8 cellular contexts compared by ENCODE assay signal in the genomic region with DNA sequence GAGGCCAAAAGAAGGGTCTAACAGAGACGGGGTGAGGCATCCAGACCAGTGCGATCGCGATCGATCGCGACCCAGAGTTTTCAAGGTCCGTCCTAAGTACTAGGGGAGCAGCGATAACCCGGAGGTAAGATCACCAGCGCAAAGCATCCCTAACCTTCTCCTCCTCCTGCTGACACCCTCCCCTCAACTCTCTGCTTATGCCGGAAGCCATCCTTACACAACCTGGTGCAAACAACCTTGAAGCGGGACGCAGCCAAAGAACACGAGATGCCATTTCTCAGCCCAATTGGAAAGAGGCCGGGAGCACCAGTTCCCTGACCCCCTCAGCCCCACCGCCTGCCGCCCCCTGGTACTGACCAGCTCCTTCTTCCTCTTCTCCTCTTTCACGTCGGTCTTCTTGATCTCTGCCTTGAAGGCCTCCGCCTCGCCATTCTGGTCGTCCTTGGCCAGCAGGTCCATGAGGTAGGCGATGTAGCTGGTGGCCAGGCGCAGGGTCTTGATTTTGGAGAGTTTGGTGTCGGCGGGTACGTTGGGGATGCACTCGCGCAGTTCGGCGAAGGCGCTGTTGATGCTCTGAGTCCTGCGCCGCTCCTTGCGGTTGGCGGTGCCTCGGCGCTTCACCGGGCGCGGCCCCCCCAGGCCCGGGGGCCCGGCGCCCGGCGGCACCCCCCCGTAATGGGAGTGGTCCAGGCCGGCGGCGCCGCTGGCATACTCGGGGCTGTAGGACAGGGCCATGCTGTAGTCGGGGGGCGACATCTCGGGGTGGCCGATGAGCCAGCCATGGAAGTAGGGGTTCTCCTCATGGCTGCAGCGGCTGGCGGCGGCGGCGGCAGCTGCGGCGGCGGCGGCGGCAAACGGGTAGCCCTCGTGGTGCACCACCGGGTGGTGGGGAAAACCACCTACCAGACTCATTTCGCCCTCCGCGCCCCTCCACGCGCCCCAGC. TPM values are rescaled to one million over a fixed set of nuclear protein-coding genes. Genes with fewer than 3 reads are reported as not detected.
DNase-seq lines count a peak whose midpoint lies in the region; ATAC-seq and TF ChIP-seq lines count a peak whose summit lies in the region.

No MANE protein-coding gene starts in this region.

- no peaks in the 10 kb centered on the region for H3K4me1 ChIP-seq in foreskin keratinocyte
- H3K4me1 ChIP-seq in gastrocnemius medialis: peaks cover 11 to 18% of the 10 kb centered on the region in 2 donors

- peak; percentile 20 for ATAC-seq in foreskin keratinocyte
- no peak for ATAC-seq in gastrocnemius medialis
- ATAC-seq in GM21737 (IDR thresholded peaks at IDR 0.05; ENCODE audit: unreplicated experiment): no peak

- in situ Hi-C loops in gastrocnemius medialis (cut with MboI; ENCODE audit: low sequenced_read_pairs in 4 of 4): no loop called here

- peaks cover 85% of the 10 kb centered on the region for H3K27me3 ChIP-seq in foreskin keratinocyte
- H3K27me3 ChIP-seq in gastrocnemius medialis: peaks cover 75 to 88% (median 80%) of the 10 kb centered on the region in 3 donors

- H3K9me3 ChIP-seq in gastrocnemius medialis: no peaks in the 10 kb centered on the region

- peak; percentile 28 for DNase-seq in GM10266 (ENCODE audit: extremely low spot score)
- peak; percentile 43 for DNase-seq in SK-N-DZ (ENCODE audit: low spot score)
- DNase-seq in foreskin keratinocyte: no peak
- DNase-seq in gastrocnemius medialis: no peak
- no peak for DNase-seq in NCI-H345 (lab: John Stamatoyannopoulos, UW)
- DNase-seq in activated CD4-positive, alpha-beta T cell treated with anti-CD3 and anti-CD28 coated beads, Interleukin-2, amount 50 U/mL, for 1 hour: no peak
- DNase-seq in SHP77 (lab: John Stamatoyannopoulos, UW): no peak

- no peaks in the 10 kb centered on the region for H3K36me3 ChIP-seq in gastrocnemius medialis

- peak overlapping the region; percentile 39 to 56 (median 44) for H3K4me3 ChIP-seq in gastrocnemius medialis

- intact Hi-C loops in gastrocnemius medialis (cut with DNase I; ENCODE audit: low total_unique reads): no loop called here

- H3K27ac ChIP-seq in foreskin keratinocyte (no peak overlapping the region), gastrocnemius medialis (peak overlapping the region in 3 of 4 donors; percentile 7 to 43 (median 38))

- no peak for TF ChIP-seq POLR2A in gastrocnemius medialis (IDR thresholded peaks at IDR 0.05)

- TF ChIP-seq CTCF in GM10266 (IDR thresholded peaks at IDR 0.05; ENCODE audit: control insufficient read depth, insufficient read depth, low read depth, missing control alignments): no peak
- no peak for TF ChIP-seq CTCF in foreskin keratinocyte (conservative IDR thresholded peaks at IDR 0.05)
- TF ChIP-seq CTCF in gastrocnemius medialis (IDR thresholded peaks at IDR 0.05 in 4 of 5, conservative IDR thresholded peaks at IDR 0.05 in 1 of 5): no peak

RNA-seq across cellular contexts. Expression of a gene that starts 1.4 kb away (rescaled TPM):
- polyA plus RNA-seq in SK-N-DZ (2014; cell fraction: cytosol; rRNA removed): 257 and 444 TPM in 2 replicates
- polyA plus RNA-seq in SK-N-DZ (2014; cell fraction: nucleus; rRNA removed): 378 and 426 TPM in 2 replicates
- total RNA-seq in foreskin keratinocyte: not detected in 2 replicates
- not detected in 2 replicates for polyA plus RNA-seq in foreskin keratinocyte
- 1 to 10 TPM in 1 of 4 donors, under 1 TPM in 3; 0.66 to 2.4 (median 0.89) TPM for total RNA-seq in gastrocnemius medialis

Comparison
In these comparisons a context has a peak if more than half of its experiments do, and no peak if none do; other contexts are left out.
1. DNase-seq: peak in GM10266 (single experiment) and SK-N-DZ (single experiment); none in foreskin keratinocyte (0 of 2), gastrocnemius medialis (0 of 2), NCI-H345 (single experiment), activated CD4-positive, alpha-beta T cell treated with anti-CD3 and anti-CD28 coated beads, Interleukin-2, amount 50 U/mL, for 1 hour (single experiment) and SHP77 (0 of 2).